11 cellular contexts compared by ENCODE assay signal in the genomic region with DNA sequence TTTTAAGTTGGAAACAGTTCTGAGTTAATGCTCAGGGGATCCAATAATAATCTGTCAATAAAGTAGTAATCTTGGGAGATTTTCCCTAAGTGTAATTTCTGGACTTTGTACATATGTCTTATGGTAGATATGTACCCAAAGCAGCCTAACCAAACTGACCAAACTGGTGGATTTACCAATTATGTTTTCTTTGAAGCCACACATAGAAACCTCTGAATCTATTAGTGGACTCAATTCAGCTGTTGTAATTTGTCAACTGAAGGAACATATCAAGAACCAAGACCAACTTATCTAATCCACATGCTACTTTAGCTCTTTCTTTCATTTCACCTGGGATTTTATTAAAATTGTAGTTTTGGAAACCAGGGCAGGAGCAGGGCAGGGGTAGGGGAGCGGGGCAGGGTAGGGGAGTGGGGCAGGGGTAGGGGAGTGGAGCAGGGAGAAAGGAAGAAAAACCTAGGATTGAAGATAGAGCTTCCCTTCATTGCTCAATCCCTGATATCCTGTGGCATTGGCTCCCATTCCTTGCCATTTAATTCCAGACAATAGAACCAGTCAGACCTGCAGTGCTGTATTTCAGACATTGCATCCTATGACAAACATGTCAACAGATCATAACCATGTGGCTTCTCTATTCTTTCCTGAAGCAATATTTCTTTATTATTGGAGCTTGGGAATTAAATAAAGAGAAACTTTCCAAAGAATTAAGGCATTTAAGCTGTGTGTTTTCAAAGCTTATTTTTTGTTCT.
DNase-seq lines count a peak whose midpoint lies in the region; ATAC-seq, FAIRE-seq and TF ChIP-seq lines count a peak whose summit lies in the region.
"Had no signal": no experiment of that assay in that cellular context is flagged by ENCODE, and none has a peak within 500 bp of the region (broad histone marks: within the 10 kb centered on the region; RNA-seq: fewer than 3 reads in every experiment).

No MANE protein-coding gene starts in this region.

- CTCF ChIA-PET in Calu3 (lab: Charles Lee), result interaction anchor here (0.6 to 2.3 kb wide), 5 partner anchors 11 to 278 kb away, joined by 3 to 8 read pairs (median 3); no protein-coding TSS in a partner anchor

- H2AFZ ChIP-seq in keratinocyte (ENCODE audit: control insufficient read depth, low read length), result no peak overlapping the region

- no peaks in the 10 kb centered on the region for H4K20me1 ChIP-seq in keratinocyte (ENCODE audit: control insufficient read depth, extremely low read depth, insufficient read depth, low read length)

- H3K36me3 ChIP-seq in keratinocyte (ENCODE audit: control insufficient read depth in 2 of 2, extremely low read depth in 1 of 2, insufficient read depth in 2 of 2, low read length in 2 of 2) (no peaks in the 10 kb centered on the region), colonic mucosa (no peaks in the 10 kb centered on the region), uterus (no peaks in the 10 kb centered on the region)
- H3K36me3 ChIP-seq: ovary had no signal

- H3K9me3 Mint-ChIP-seq in Calu3 (ENCODE audit: low read depth, unreplicated experiment), result no peaks in the 10 kb centered on the region
- H3K9me3 Mint-ChIP-seq: CD4-positive, alpha-beta T cell had no signal

- peak overlapping the region; percentile 38 for H3K4me3 Mint-ChIP-seq in Calu3 (ENCODE audit: low read depth, unreplicated experiment)
- H3K4me3 Mint-ChIP-seq: CD4-positive, alpha-beta T cell had no signal

- ATAC-seq in GM21381 (IDR thresholded peaks at IDR 0.05; ENCODE audit: unreplicated experiment), result peak; percentile 8
- ATAC-seq in HG03095 (IDR thresholded peaks at IDR 0.05; ENCODE audit: unreplicated experiment), result no peak

- H3K79me2 ChIP-seq in keratinocyte (ENCODE audit: control insufficient read depth, insufficient read depth, low read length), result no peaks in the 10 kb centered on the region

- H3K27ac ChIP-seq in keratinocyte (ENCODE audit: control insufficient read depth, insufficient read depth, low read length), result no peak overlapping the region
- no peak overlapping the region for H3K27ac ChIP-seq in colonic mucosa
- H3K27ac ChIP-seq in uterus, result no peak overlapping the region
- H3K27ac ChIP-seq: ovary had no signal

- H3K27me3 Mint-ChIP-seq in Calu3 (ENCODE audit: unreplicated experiment), result no peaks in the 10 kb centered on the region
- H3K27me3 Mint-ChIP-seq: CD4-positive, alpha-beta T cell had no signal

- H3K4me3 ChIP-seq in keratinocyte (ENCODE audit: control insufficient read depth in 2 of 3, extremely low read depth in 1 of 3, insufficient read depth in 2 of 3, low read depth in 1 of 3, low read length in 3 of 3), result no peak overlapping the region
- H3K4me3 ChIP-seq in colonic mucosa, result no peak overlapping the region
- no peak overlapping the region for H3K4me3 ChIP-seq in uterus
- H3K4me3 ChIP-seq: ovary had no signal

- H3K9me1 ChIP-seq in keratinocyte (ENCODE audit: control insufficient read depth, extremely low read depth, insufficient read depth, low read length), result no peaks in the 10 kb centered on the region

- H3K36me3 Mint-ChIP-seq in Calu3 (ENCODE audit: insufficient read depth, unreplicated experiment), result peaks cover 7% of the 10 kb centered on the region

- DNase-seq in Calu3 (peak; percentile 26), RCC 7860 (ENCODE audit: low spot score) (no peak), keratinocyte (ENCODE audit: low read depth, low spot score) (no peak), colonic mucosa (no peak), uterus (no peak), D721Med (ENCODE audit: insufficient read length, low spot score) (no peak)
- DNase-seq: CD4-positive, alpha-beta T cell; NCI-H526 treated with DMSO at 0.1 percent for 48 hours; ovary had no signal

- H3K4me1 ChIP-seq in keratinocyte (ENCODE audit: control insufficient read depth, extremely low read depth, insufficient read depth, low read length) (no peaks in the 10 kb centered on the region), colonic mucosa (no peaks in the 10 kb centered on the region), uterus (no peaks in the 10 kb centered on the region)

- TF ChIP-seq CTCF in Calu3 (IDR thresholded peaks at IDR 0.05; ENCODE audit: unreplicated experiment), result no peak
- no peak for TF ChIP-seq CTCF in keratinocyte (optimal IDR thresholded peaks at IDR 0.05 in 1 of 3, IDR thresholded peaks at IDR 0.05 in 1 of 3, conservative IDR thresholded peaks at IDR 0.05 in 1 of 3; ENCODE audit: extremely low read depth in 1 of 3, insufficient read depth in 2 of 3, low read length in 3 of 3)
- no peak for TF ChIP-seq CTCF in colonic mucosa (IDR thresholded peaks at IDR 0.05)
- TF ChIP-seq CTCF in uterus (IDR thresholded peaks at IDR 0.05), result no peak
- no peak for TF ChIP-seq CTCF in D721Med (IDR thresholded peaks at IDR 0.05; ENCODE audit: insufficient read depth, missing control alignments)

- peak overlapping the region; percentile 93 for H3K27ac Mint-ChIP-seq in Calu3 (ENCODE audit: unreplicated experiment)
- H3K27ac Mint-ChIP-seq: CD4-positive, alpha-beta T cell had no signal

- peak; percentile 26 for FAIRE-seq in RCC 7860 (lab: Jason Lieb, UNC)
- FAIRE-seq in keratinocyte (lab: Jason Lieb, UNC), result peak; percentile 49
- no peak for FAIRE-seq in D721Med (lab: Jason Lieb, UNC)

- TF ChIP-seq POLR2A in uterus (IDR thresholded peaks at IDR 0.05), result no peak

- no peaks in the 10 kb centered on the region for H3K27me3 ChIP-seq in keratinocyte (ENCODE audit: control insufficient read depth, extremely low read depth, insufficient read depth, low read length)
- no peaks in the 10 kb centered on the region for H3K27me3 ChIP-seq in colonic mucosa
- H3K27me3 ChIP-seq in uterus, result no peaks in the 10 kb centered on the region
- H3K27me3 ChIP-seq: ovary had no signal

- H3K9ac ChIP-seq in keratinocyte (ENCODE audit: control insufficient read depth, extremely low read depth, insufficient read depth, low read length) (no peak overlapping the region), colonic mucosa (ENCODE audit: low read depth in 2 of 2, low read length in 2 of 2) (no peak overlapping the region)

- BruUV-seq in Calu3 (replicated peaks; lab: Mats Ljungman, UMichigan), result no TSS peak

- no peak overlapping the region for H3K4me2 ChIP-seq in keratinocyte (ENCODE audit: control insufficient read depth, extremely low read depth, insufficient read depth, low read depth, low read length)

- intact Hi-C loops in Calu3 (cut with micrococcal nuclease; ENCODE audit: unreplicated experiment) (loop anchor here (2.0 kb wide), 3 partner anchors 162 to 274 kb away; no protein-coding TSS in a partner anchor), colonic mucosa (cut with DNase I) (no loop called here), uterus (cut with DNase I; ENCODE audit: low total_unique reads) (no loop called here)

- no peaks in the 10 kb centered on the region for H3K9me3 ChIP-seq in keratinocyte (ENCODE audit: control insufficient read depth, low read depth, low read length)
- no peaks in the 10 kb centered on the region for H3K9me3 ChIP-seq in colonic mucosa
- no peaks in the 10 kb centered on the region for H3K9me3 ChIP-seq in uterus
- H3K9me3 ChIP-seq: ovary had no signal

- dilution Hi-C loops in keratinocyte (cut with MboI; ENCODE audit: extremely low pct_ligation_motif_present, low sequenced_read_pairs), result no loop called here

- H3K4me1 Mint-ChIP-seq in Calu3 (ENCODE audit: low read depth, unreplicated experiment), result peaks cover 41% of the 10 kb centered on the region
